23 cellular contexts compared by ENCODE assay signal in genomic region chr9:133637451-133638055, GRCh38. TPM values are rescaled to one million over a fixed set of nuclear protein-coding genes. Genes with fewer than 3 reads are reported as not detected.
DNase-seq lines count a peak whose midpoint lies in the region; ATAC-seq lines count a peak whose summit lies in the region.
"Had no signal": no experiment of that assay in that cellular context is flagged by ENCODE, and none has a peak within 500 bp of the region (broad histone marks: within the 10 kb centered on the region; RNA-seq: fewer than 3 reads in every experiment).

No MANE protein-coding gene starts in this region.

- intact Hi-C loops in left ventricle myocardium superior (cut with micrococcal nuclease): no loop called here
- intact Hi-C loops in right cardiac atrium (cut with DNase I): no loop called here

- 80% methylated on average over 12 of the region's 12 CpGs for WGBS in right cardiac atrium

- H3K27ac ChIP-seq in right cardiac atrium (ENCODE audit: low read length) (no peak overlapping the region), HUES48 (ENCODE audit: low read depth, low read length) (no peak overlapping the region)
- H3K27ac ChIP-seq: A549, Peyer's patch, SJSA1 had no signal

- H3K36me3 ChIP-seq in HUES48 (ENCODE audit: control insufficient read depth, insufficient read depth, low read length): no peaks in the 10 kb centered on the region
- H3K36me3 ChIP-seq: Peyer's patch, SJSA1 had no signal

- 0 out of 2 replicates have a peak overlapping the region, but pooled peaks have one; percentile 6 for H3K9ac ChIP-seq in HUES48 (ENCODE audit: low read depth, low read length)

- H3K4me1 ChIP-seq in right cardiac atrium (ENCODE audit: control insufficient read depth, insufficient read depth, low read length): no peaks in the 10 kb centered on the region
- H3K4me1 ChIP-seq in HUES48 (ENCODE audit: control insufficient read depth, insufficient read depth, low read length): peaks cover 24% of the 10 kb centered on the region
- H3K4me1 ChIP-seq: A549, Caco-2, Peyer's patch, SJSA1 had no signal

- no peak for ATAC-seq in left ventricle myocardium superior
- no peak for ATAC-seq in right cardiac atrium
- no peak for ATAC-seq in HG02678 (IDR thresholded peaks at IDR 0.05; ENCODE audit: unreplicated experiment)
- ATAC-seq: GM12878 had no signal

- H3K9me3 ChIP-seq in right cardiac atrium (ENCODE audit: control insufficient read depth, low read length) (no peaks in the 10 kb centered on the region), HUES48 (ENCODE audit: control insufficient read depth, insufficient read depth, low read length) (no peaks in the 10 kb centered on the region)
- H3K9me3 ChIP-seq: A549, Caco-2, Peyer's patch, SJSA1 had no signal

- H3K27me3 ChIP-seq in right cardiac atrium (ENCODE audit: control insufficient read depth, insufficient read depth) (no peaks in the 10 kb centered on the region), HUES48 (ENCODE audit: control insufficient read depth, insufficient read depth, low read length) (no peaks in the 10 kb centered on the region)
- H3K27me3 ChIP-seq: Peyer's patch had no signal

- DNase-seq in left ventricle myocardium superior: peak; percentile 8
- DNase-seq in right cardiac atrium: no peak
- DNase-seq in left kidney (ENCODE audit: low read depth, low spot score): peak; percentile 49
- no peak for DNase-seq in UCSD-AML1 (lab: John Stamatoyannopoulos, UW; ENCODE audit: unreplicated experiment)
- no peak for DNase-seq in globus pallidus (ENCODE audit: low spot score)
- DNase-seq: Caco-2; CD4-positive, alpha-beta memory T cell; DMS 273 treated with DMSO at 0.1 percent for 48 hours; DMS79 treated with DMSO at 0.1 percent for 48 hours; HCEC 1CT; NCI-H1694; NCI-H2081; NCI-H2171; NCI-H524 treated with DMSO at 0.1 percent for 48 hours; NCI-H82; Peyer's patch had no signal

- H3K4me3 ChIP-seq in right cardiac atrium (ENCODE audit: low read length) (no peak overlapping the region), HUES48 (ENCODE audit: low read depth, low read length) (no peak overlapping the region)
- H3K4me3 ChIP-seq: A549, GM12878, Peyer's patch, SJSA1 had no signal

RNA-seq across cellular contexts. Expression of gene DBH, which starts 1.4 kb away (rescaled TPM):
- total RNA-seq in left ventricle myocardium superior (not detected), right cardiac atrium (under 1 TPM in 2 of 4 donors, not detected in 2; 0.09 to 0.14 TPM)
- 0.05 TPM for polyA plus RNA-seq in right cardiac atrium
- total RNA-seq: Caco-2, GM12878, Peyer's patch, SJSA1 had no signal
- polyA plus RNA-seq: A549, BJ, GM12878, IgD-negative memory B cell had no signal

RNA-seq across cellular contexts. Expression of gene FAM163B, which starts 28.4 kb away (rescaled TPM):
- total RNA-seq in left ventricle myocardium superior: not detected
- total RNA-seq in right cardiac atrium: 1 to 10 TPM; 1.2 to 5.4 (median 1.4) TPM
- 2.0 TPM for polyA plus RNA-seq in right cardiac atrium
- total RNA-seq: Caco-2; CD4-positive, alpha-beta memory T cell; GM12878; Peyer's patch; SJSA1 had no signal
- polyA plus RNA-seq: A549; BJ; CD4-positive, alpha-beta memory T cell; GM12878; IgD-negative memory B cell had no signal

Comparison
In these comparisons a context has a peak if more than half of its experiments do, and no peak if none do; other contexts are left out.
1. DNase-seq: peak in left ventricle myocardium superior (single experiment) and left kidney (single experiment); none in right cardiac atrium (0 of 3), UCSD-AML1 (single experiment) and globus pallidus (single experiment).